In genomic region chr2:230602562-230603230, GRCh38 we compare ENCODE assay signal across 8 cellular contexts.
DNase-seq lines count a peak whose midpoint lies in the region; ATAC-seq, FAIRE-seq and TF ChIP-seq lines count a peak whose summit lies in the region.

No MANE protein-coding gene starts in this region.

- no peaks in the 10 kb centered on the region for H3K36me3 ChIP-seq in esophagus squamous epithelium

- DNase-seq in GM12892 (ENCODE audit: insufficient read length) (peak; percentile 63), T-helper 22 cell (ENCODE audit: low read depth) (peak; percentile 23), esophagus squamous epithelium (lab: John Stamatoyannopoulos, UW) (peak; percentile 12), Right ventricle myocardium superior (no peak), NCI-H774 (lab: John Stamatoyannopoulos, UW) (no peak), ACHN (no peak), nucleus accumbens (lab: John Stamatoyannopoulos, UW) (no peak)

- no peaks in the 10 kb centered on the region for H3K9me3 ChIP-seq in esophagus squamous epithelium

- no peak overlapping the region for H3K4me3 ChIP-seq in esophagus squamous epithelium

- WGBS in esophagus squamous epithelium, 2 donors, result 53 to 61% methylated on average over 3 to 6 of the region's 7 CpGs

- TF ChIP-seq CTCF in esophagus squamous epithelium (IDR thresholded peaks at IDR 0.05), result no peak

- peak; percentile 90 for FAIRE-seq in GM12892 (lab: Jason Lieb, UNC)

- peak; percentile 49; the same call in 1 of the 2 replicates for TF ChIP-seq POLR2A in GM12892 (IDR thresholded peaks at IDR 0.05; ENCODE audit: low read depth, low read length)
- peak in 1 of 4 donors; percentile 28 for TF ChIP-seq POLR2A in esophagus squamous epithelium (IDR thresholded peaks at IDR 0.05)

- ATAC-seq in HG02798 (IDR thresholded peaks at IDR 0.05; ENCODE audit: poor library complexity, unreplicated experiment) (peak; percentile 59), Right ventricle myocardium superior (ENCODE audit: poor library complexity) (no peak)

- peak overlapping the region in 1 of 4 donors; percentile 4 for H3K27ac ChIP-seq in esophagus squamous epithelium

- no peaks in the 10 kb centered on the region for H3K27me3 ChIP-seq in esophagus squamous epithelium

- in situ Hi-C loops in ACHN (cut with HindIII; ENCODE audit: low pct_ligation_motif_present, low pct_unique_long_range_greater_than_20kb, low sequenced_read_pairs), result no loop called here

- intact Hi-C loops in esophagus squamous epithelium (cut with DNase I) (no loop called here), Right ventricle myocardium superior (cut with DNase I) (no loop called here)

- H3K4me1 ChIP-seq in esophagus squamous epithelium, result no peaks in the 10 kb centered on the region

Comparison
In these comparisons a context has a peak if more than half of its experiments do, and no peak if none do; other contexts are left out.
1. DNase-seq: peak in GM12892 (single experiment), T-helper 22 cell (single experiment) and esophagus squamous epithelium (single experiment); none in Right ventricle myocardium superior (single experiment), NCI-H774 (single experiment), ACHN (single experiment) and nucleus accumbens (0 of 56).